13 cellular contexts compared by ENCODE assay signal in the genomic region with DNA sequence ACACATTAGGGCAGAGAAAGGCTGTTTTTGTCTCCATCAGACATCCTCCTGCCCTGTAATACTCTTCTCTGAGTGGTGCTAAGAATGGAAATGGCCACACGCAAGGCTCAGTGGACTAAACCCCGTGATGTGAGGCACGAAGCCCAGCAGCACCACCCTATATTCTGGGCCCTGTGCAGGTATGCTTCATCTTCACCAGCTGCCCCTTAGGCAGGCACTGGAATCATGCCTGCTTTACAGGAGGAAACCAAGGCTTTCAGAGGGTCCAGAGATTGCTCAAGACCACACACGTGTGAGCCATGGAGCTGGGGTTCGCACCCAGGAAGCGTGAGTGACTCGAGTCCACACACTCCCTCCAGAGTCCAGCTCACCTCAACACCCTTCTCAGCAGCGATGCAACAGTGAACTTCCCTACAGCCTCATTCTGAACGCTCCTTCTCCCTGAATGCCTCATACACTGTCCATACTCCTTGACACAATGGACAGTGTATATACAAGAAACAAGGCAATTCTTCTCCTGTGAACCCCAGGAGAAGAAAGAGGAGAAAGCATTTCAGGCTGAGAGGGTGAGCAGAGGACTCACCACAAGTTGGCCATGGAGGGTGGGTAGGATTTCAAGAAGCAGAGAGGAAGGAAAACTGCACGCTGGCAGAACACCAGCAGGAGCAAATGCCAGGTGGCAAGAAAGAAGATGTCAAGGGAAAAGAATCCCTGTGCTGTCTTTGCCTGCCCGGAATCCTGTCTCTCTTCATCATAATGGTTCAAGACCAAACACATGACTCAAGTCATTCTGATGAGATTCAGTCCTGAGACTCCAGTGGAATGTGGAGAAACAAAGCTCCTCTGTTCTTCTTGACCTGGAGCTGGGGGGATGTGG. TPM values are rescaled to one million over a fixed set of nuclear protein-coding genes. Genes with fewer than 3 reads are reported as not detected.
A peak's percentile ranks its signal among the peaks of the same experiment; 100 is the strongest.
DNase-seq lines count a peak whose midpoint lies in the region; ATAC-seq and TF ChIP-seq lines count a peak whose summit lies in the region.
"Had no signal": no experiment of that assay in that cellular context is flagged by ENCODE, and none has a peak within 500 bp of the region (broad histone marks: within the 10 kb centered on the region; RNA-seq: fewer than 3 reads in every experiment).

No MANE protein-coding gene starts in this region.

- peaks cover 10 to 51% of the 10 kb centered on the region in 2 donors for H3K4me1 ChIP-seq in ascending aorta
- peaks cover 0 to 98% (median 89%) of the 10 kb centered on the region in 4 donors for H3K4me1 ChIP-seq in sigmoid colon

- in situ Hi-C loops in ACHN (cut with HindIII; ENCODE audit: low pct_ligation_motif_present, low pct_unique_long_range_greater_than_20kb, low sequenced_read_pairs): no loop called here

- no peak for TF ChIP-seq POLR2A in sigmoid colon (IDR thresholded peaks at IDR 0.05)

- DNase-seq in HPDE6-E6E7 (ENCODE audit: extremely low spot score): peak; percentile 28
- DNase-seq in ascending aorta (ENCODE audit: low spot score in 2 of 2): no peak
- DNase-seq in foreskin melanocyte: peak; percentile 98
- peak; percentile 65 for DNase-seq in sigmoid colon
- DNase-seq in left ventricle myocardium superior: no peak
- no peak for DNase-seq in ACHN
- no peak for DNase-seq in activated T-cell treated with anti-CD3 and anti-CD28 coated beads, Interleukin-2, amount 50 U/mL, for 4 hours
- DNase-seq: activated CD8-positive, alpha-beta T cell treated with anti-CD3 and anti-CD28 coated beads, Interleukin-2, amount 10 ng/mL, durations not matched to agents 7 days and 5 days; activated naive CD8-positive, alpha-beta T cell treated with anti-CD3 and anti-CD28 coated beads for 36 hours; COR-L47; MM.1S; naive B cell had no signal

- WGBS in sigmoid colon, 2 donors: 93% methylated on average over 11 of the region's 11 CpGs

- H3K9me3 ChIP-seq in ascending aorta (no peaks in the 10 kb centered on the region), sigmoid colon (no peaks in the 10 kb centered on the region)

- H3K4me3 Mint-ChIP-seq in activated T-cell treated with anti-CD3 and anti-CD28 coated beads, Interleukin-2, amount 50 U/mL, for 4 hours: no peak overlapping the region
- H3K4me3 Mint-ChIP-seq: activated CD8-positive, alpha-beta T cell treated with anti-CD3 and anti-CD28 coated beads, Interleukin-2, amount 10 ng/mL, durations not matched to agents 7 days and 5 days; activated naive CD8-positive, alpha-beta T cell treated with anti-CD3 and anti-CD28 coated beads for 36 hours; naive B cell had no signal

- no peak for TF ChIP-seq CTCF in ascending aorta (IDR thresholded peaks at IDR 0.05)
- no peak for TF ChIP-seq CTCF in sigmoid colon (IDR thresholded peaks at IDR 0.05)

- ATAC-seq in GM21447 (IDR thresholded peaks at IDR 0.05; ENCODE audit: unreplicated experiment) (no peak), left ventricle myocardium superior (no peak)
- ATAC-seq in activated T-cell treated with anti-CD3 and anti-CD28 coated beads, Interleukin-2, amount 50 U/mL, for 4 hours: no peak
- ATAC-seq: activated CD8-positive, alpha-beta T cell treated with anti-CD3 and anti-CD28 coated beads, Interleukin-2, amount 10 ng/mL, durations not matched to agents 7 days and 5 days had no signal

- H3K4me3 ChIP-seq in ascending aorta: no peak overlapping the region
- H3K4me3 ChIP-seq in sigmoid colon: no peak overlapping the region

- no peaks in the 10 kb centered on the region for H3K27me3 ChIP-seq in ascending aorta
- no peaks in the 10 kb centered on the region for H3K27me3 ChIP-seq in sigmoid colon

- peak overlapping the region; percentile 54 to 60 for H3K27ac ChIP-seq in ascending aorta
- peak overlapping the region; percentile 72 to 99 (median 78) for H3K27ac ChIP-seq in sigmoid colon

- H3K36me3 Mint-ChIP-seq in activated T-cell treated with anti-CD3 and anti-CD28 coated beads, Interleukin-2, amount 50 U/mL, for 4 hours (ENCODE audit: insufficient read depth): peaks cover 37% of the 10 kb centered on the region

- no peaks in the 10 kb centered on the region for H3K27me3 Mint-ChIP-seq in activated T-cell treated with anti-CD3 and anti-CD28 coated beads, Interleukin-2, amount 50 U/mL, for 4 hours (ENCODE audit: low read depth)
- H3K27me3 Mint-ChIP-seq: activated naive CD8-positive, alpha-beta T cell treated with anti-CD3 and anti-CD28 coated beads for 36 hours; naive B cell had no signal

- H3K4me1 Mint-ChIP-seq in activated T-cell treated with anti-CD3 and anti-CD28 coated beads, Interleukin-2, amount 50 U/mL, for 4 hours (ENCODE audit: low read depth): no peaks in the 10 kb centered on the region

- intact Hi-C loops in ascending aorta (cut with DNase I) (no loop called here), sigmoid colon (cut with DNase I) (loop anchor here (5.0 kb wide), 2 partner anchors 35 to 65 kb away; no protein-coding TSS in a partner anchor), left ventricle myocardium superior (cut with micrococcal nuclease) (no loop called here)

- TF ChIP-seq EP300 in sigmoid colon (IDR thresholded peaks at IDR 0.05): no peak

- H3K36me3 ChIP-seq in ascending aorta (peaks cover 23 to 29% of the 10 kb centered on the region in 2 donors), sigmoid colon (peaks cover 17 to 88% (median 41%) of the 10 kb centered on the region in 4 donors)

- no peaks in the 10 kb centered on the region for H3K9me3 Mint-ChIP-seq in activated T-cell treated with anti-CD3 and anti-CD28 coated beads, Interleukin-2, amount 50 U/mL, for 4 hours
- H3K9me3 Mint-ChIP-seq: activated naive CD8-positive, alpha-beta T cell treated with anti-CD3 and anti-CD28 coated beads for 36 hours had no signal

RNA-seq across cellular contexts. Expression of a gene that starts 39.1 kb away (rescaled TPM):
- total RNA-seq in ascending aorta (6.6 TPM), sigmoid colon (100 to 1,000 TPM; 179 to 346 (median 240) TPM), left ventricle myocardium superior (3.3 TPM)
- polyA plus RNA-seq in sigmoid colon: 1 to 10 TPM in 2 of 3 donors, under 1 TPM in 1; 0.23 to 6.8 (median 1.8) TPM
- 10 to 100 TPM; 13.6 to 15.1 (median 14.1) TPM for total RNA-seq in activated T-cell treated with anti-CD3 and anti-CD28 coated beads, Interleukin-2, amount 50 U/mL, for 4 hours

Comparison
In these comparisons a context has a peak if more than half of its experiments do, and no peak if none do; other contexts are left out.
1. DNase-seq: peak in HPDE6-E6E7 (single experiment), foreskin melanocyte (single experiment) and sigmoid colon (single experiment); none in ascending aorta (0 of 2), left ventricle myocardium superior (single experiment), ACHN (single experiment) and activated T-cell treated with anti-CD3 and anti-CD28 coated beads, Interleukin-2, amount 50 U/mL, for 4 hours (single experiment).
2. RNA of a gene that starts 39.1 kb away (total RNA-seq): 179 to 346 TPM in sigmoid colon; 13.6 to 15.1 TPM in activated T-cell treated with anti-CD3 and anti-CD28 coated beads, Interleukin-2, amount 50 U/mL, for 4 hours, 6.6 TPM in ascending aorta (single experiment) and 3.3 TPM in left ventricle myocardium superior (single experiment); every median in the first group is over 10 times any median in the second.